In the genomic region with DNA sequence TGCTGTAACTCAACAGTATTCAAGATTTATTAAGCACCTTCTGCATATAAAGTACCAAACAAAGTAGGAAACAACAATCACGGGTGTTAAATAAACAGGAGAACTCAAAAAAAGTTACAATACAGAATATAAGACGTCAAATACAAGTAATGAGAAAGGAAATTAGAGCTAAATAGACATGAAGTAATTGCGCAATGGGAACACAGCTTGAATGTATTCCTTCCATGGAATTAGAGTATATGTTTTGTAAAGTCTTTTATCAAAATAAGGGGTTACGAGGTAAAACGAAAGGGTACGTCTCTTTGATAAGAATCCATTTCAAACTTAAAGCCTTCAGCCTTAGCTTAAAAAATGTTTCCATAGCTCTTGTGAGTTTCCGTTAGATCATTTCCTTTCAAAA, we compare ENCODE assay signal across 2 cellular contexts.
TF ChIP-seq lines count a peak whose summit lies in the region.

No MANE protein-coding gene starts in this region.

TF ChIP-seq in A549, 52 proteins besides CTCF, POLR2A, EP300 and RAD21:
- TF ChIP-seq, protein P1, sequence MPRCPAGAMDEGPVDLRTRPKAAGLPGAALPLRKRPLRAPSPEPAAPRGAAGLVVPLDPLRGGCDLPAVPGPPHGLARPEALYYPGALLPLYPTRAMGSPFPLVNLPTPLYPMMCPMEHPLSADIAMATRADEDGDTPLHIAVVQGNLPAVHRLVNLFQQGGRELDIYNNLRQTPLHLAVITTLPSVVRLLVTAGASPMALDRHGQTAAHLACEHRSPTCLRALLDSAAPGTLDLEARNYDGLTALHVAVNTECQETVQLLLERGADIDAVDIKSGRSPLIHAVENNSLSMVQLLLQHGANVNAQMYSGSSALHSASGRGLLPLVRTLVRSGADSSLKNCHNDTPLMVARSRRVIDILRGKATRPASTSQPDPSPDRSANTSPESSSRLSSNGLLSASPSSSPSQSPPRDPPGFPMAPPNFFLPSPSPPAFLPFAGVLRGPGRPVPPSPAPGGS (IDR thresholded peaks at IDR 0.05) = no peak
- TF ChIP-seq CEBPB (IDR thresholded peaks at IDR 0.05) = peak; percentile 44 to 73; a peak in 3 of 4 replicates
- TF ChIP-seq, protein P2, sequence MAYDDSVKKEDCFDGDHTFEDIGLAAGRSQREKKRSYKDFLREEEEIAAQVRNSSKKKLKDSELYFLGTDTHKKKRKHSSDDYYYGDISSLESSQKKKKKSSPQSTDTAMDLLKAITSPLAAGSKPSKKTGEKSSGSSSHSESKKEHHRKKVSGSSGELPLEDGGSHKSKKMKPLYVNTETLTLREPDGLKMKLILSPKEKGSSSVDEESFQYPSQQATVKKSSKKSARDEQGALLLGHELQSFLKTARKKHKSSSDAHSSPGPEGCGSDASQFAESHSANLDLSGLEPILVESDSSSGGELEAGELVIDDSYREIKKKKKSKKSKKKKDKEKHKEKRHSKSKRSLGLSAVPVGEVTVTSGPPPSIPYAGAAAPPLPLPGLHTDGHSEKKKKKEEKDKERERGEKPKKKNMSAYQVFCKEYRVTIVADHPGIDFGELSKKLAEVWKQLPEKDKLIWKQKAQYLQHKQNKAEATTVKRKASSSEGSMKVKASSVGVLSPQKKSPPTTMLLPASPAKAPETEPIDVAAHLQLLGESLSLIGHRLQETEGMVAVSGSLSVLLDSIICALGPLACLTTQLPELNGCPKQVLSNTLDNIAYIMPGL (CRISPR knock-in tag; IDR thresholded peaks at IDR 0.05; ENCODE audit: borderline replicate concordance) = no peak

TF ChIP-seq in H1, 55 proteins besides CTCF, POLR2A, EP300 and RAD21 (continued from another document):
- TF ChIP-seq, protein P3, sequence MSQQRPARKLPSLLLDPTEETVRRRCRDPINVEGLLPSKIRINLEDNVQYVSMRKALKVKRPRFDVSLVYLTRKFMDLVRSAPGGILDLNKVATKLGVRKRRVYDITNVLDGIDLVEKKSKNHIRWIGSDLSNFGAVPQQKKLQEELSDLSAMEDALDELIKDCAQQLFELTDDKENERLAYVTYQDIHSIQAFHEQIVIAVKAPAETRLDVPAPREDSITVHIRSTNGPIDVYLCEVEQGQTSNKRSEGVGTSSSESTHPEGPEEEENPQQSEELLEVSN (IDR thresholded peaks at IDR 0.05) = no peak
- TF ChIP-seq RFX5 (IDR thresholded peaks at IDR 0.05; ENCODE audit: borderline replicate concordance, low read depth, low read length) (no peak), CEBPB (IDR thresholded peaks at IDR 0.05; ENCODE audit: low read depth, low read length) (peak; percentile 86; the same call in 1 of the 2 replicates), KDM5A (IDR thresholded peaks at IDR 0.05; ENCODE audit: low read length) (no peak), RNF2 (IDR thresholded peaks at IDR 0.05; ENCODE audit: borderline replicate concordance, low read depth, low read length, missing control alignments, poor library complexity, severe bottlenecking) (no peak), BCL11A (IDR thresholded peaks at IDR 0.05; ENCODE audit: low read depth in 2 of 2, low read length in 2 of 2) (no peak)
- TF ChIP-seq, protein P4, sequence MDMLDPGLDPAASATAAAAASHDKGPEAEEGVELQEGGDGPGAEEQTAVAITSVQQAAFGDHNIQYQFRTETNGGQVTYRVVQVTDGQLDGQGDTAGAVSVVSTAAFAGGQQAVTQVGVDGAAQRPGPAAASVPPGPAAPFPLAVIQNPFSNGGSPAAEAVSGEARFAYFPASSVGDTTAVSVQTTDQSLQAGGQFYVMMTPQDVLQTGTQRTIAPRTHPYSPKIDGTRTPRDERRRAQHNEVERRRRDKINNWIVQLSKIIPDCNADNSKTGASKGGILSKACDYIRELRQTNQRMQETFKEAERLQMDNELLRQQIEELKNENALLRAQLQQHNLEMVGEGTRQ (IDR thresholded peaks at IDR 0.05; ENCODE audit: low read length) = no peak
